23 cellular contexts compared by ENCODE assay signal in the genomic region with DNA sequence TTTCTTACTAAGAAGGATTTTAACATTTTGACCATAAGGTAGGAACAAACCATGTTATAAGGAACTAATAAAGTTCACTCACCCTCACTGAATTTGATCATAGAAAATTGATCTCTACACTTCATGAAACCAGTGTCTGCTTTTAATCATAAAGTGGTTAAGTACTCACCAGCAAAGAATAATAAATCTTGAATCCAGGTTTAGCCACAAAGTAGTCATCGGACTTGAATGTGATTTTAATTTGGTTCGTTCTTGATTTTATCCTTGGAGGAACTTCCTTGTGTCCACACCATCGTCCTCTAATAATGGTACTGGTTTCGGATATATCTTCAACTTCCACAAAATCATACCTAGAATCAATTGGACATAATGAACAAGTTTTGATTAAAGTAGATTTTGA. TPM values are rescaled to one million over a fixed set of nuclear protein-coding genes. Genes with fewer than 3 reads are reported as not detected.
DNase-seq lines count a peak whose midpoint lies in the region; ATAC-seq, FAIRE-seq and TF ChIP-seq lines count a peak whose summit lies in the region.
"Had no signal": no experiment of that assay in that cellular context is flagged by ENCODE, and none has a peak within 500 bp of the region (broad histone marks: within the 10 kb centered on the region; RNA-seq: fewer than 3 reads in every experiment).

No MANE protein-coding gene starts in this region.

- peaks cover 7% of the 10 kb centered on the region; the same call in 1 of the 2 replicates for H3F3A ChIP-seq in GM23248 (ENCODE audit: insufficient read depth)

- H2AFZ ChIP-seq in GM23248 (no peak overlapping the region), astrocyte (ENCODE audit: low read depth, low read length) (no peak overlapping the region), trophoblast cell (ENCODE audit: insufficient read depth, low read length, poor library complexity) (no peak overlapping the region)
- H2AFZ ChIP-seq: GM23338 had no signal

- H3K4me3 Mint-ChIP-seq in astrocyte (ENCODE audit: unreplicated experiment) = no peak overlapping the region
- H3K4me3 Mint-ChIP-seq: CD4-positive, alpha-beta memory T cell; GM23338; H9 had no signal

- no peaks in the 10 kb centered on the region for H3K79me1 ChIP-seq in trophoblast cell (ENCODE audit: low read length)

- H3K27me3 Mint-ChIP-seq in astrocyte (ENCODE audit: low read depth, unreplicated experiment) = no peaks in the 10 kb centered on the region

- H3K23ac ChIP-seq in trophoblast cell (ENCODE audit: low read length) = no peak overlapping the region

- no peaks in the 10 kb centered on the region for H3K9me2 ChIP-seq in GM23248 (ENCODE audit: insufficient read depth)

- peaks cover 15% of the 10 kb centered on the region for H3K4me1 ChIP-seq in GM23248 (ENCODE audit: insufficient read depth)
- no peaks in the 10 kb centered on the region for H3K4me1 ChIP-seq in astrocyte (ENCODE audit: insufficient read depth, low read length)
- H3K4me1 ChIP-seq in trophoblast cell (ENCODE audit: control insufficient read depth in 1 of 2, insufficient read depth in 2 of 2, low read length in 2 of 2) = no peaks in the 10 kb centered on the region
- H3K4me1 ChIP-seq: A549, Caco-2 had no signal

- H4K91ac ChIP-seq in trophoblast cell (ENCODE audit: low read depth, low read length) = no peak overlapping the region

- H3K4me1 Mint-ChIP-seq in astrocyte (ENCODE audit: low read depth, unreplicated experiment) = no peaks in the 10 kb centered on the region
- H3K4me1 Mint-ChIP-seq: CD4-positive, alpha-beta memory T cell; GM23338; H9 had no signal

- ATAC-seq in HG02885 (IDR thresholded peaks at IDR 0.05; ENCODE audit: poor library complexity, unreplicated experiment) = no peak
- ATAC-seq: A549, GM12878, GM23338, HCT116 had no signal

- FAIRE-seq in astrocyte (lab: Jason Lieb, UNC) = peak; percentile 71
- FAIRE-seq: A549, G401.6, GM19239 had no signal

- in situ Hi-C loops in GM23248 (cut with MboI) = no loop called here

- H4K8ac ChIP-seq in trophoblast cell (ENCODE audit: low read depth, low read length) = no peak overlapping the region

- no peak overlapping the region for H3K4ac ChIP-seq in trophoblast cell (ENCODE audit: low read depth, low read length)

- H3K9ac ChIP-seq in GM23248 = no peak overlapping the region
- H3K9ac ChIP-seq in astrocyte (ENCODE audit: low read length) = no peak overlapping the region
- H3K9ac ChIP-seq in trophoblast cell (ENCODE audit: low read length) = no peak overlapping the region

- H3K9me3 Mint-ChIP-seq in astrocyte (ENCODE audit: unreplicated experiment) = no peaks in the 10 kb centered on the region
- H3K9me3 Mint-ChIP-seq: GM23338, H9 had no signal

- H4K12ac ChIP-seq in trophoblast cell (ENCODE audit: low read depth, low read length) = no peak overlapping the region

- no peak overlapping the region for H2AK5ac ChIP-seq in trophoblast cell (ENCODE audit: low read length)

- H2BK5ac ChIP-seq in trophoblast cell (ENCODE audit: low read depth, low read length, poor library complexity) = no peak overlapping the region

- H3K27ac ChIP-seq in GM23248 = no peak overlapping the region
- no peak overlapping the region for H3K27ac ChIP-seq in astrocyte (ENCODE audit: low read depth, low read length)
- H3K27ac ChIP-seq in trophoblast cell (ENCODE audit: low read depth, low read length) = no peak overlapping the region
- H3K27ac ChIP-seq: A549 had no signal

- H2BK120ac ChIP-seq in trophoblast cell (ENCODE audit: insufficient read depth, low read length, poor library complexity) = no peak overlapping the region

- H3K27me3 ChIP-seq in GM23248 (replicated peaks; ENCODE audit: insufficient read depth) (no peaks in the 10 kb centered on the region), astrocyte (ENCODE audit: insufficient read depth, low read length) (no peaks in the 10 kb centered on the region), trophoblast cell (ENCODE audit: insufficient read depth, low read length) (no peaks in the 10 kb centered on the region)

- TF ChIP-seq CTCF in AG10803 (conservative IDR thresholded peaks at IDR 0.05; ENCODE audit: low read length) = no peak
- TF ChIP-seq CTCF in astrocyte (IDR thresholded peaks at IDR 0.05; ENCODE audit: insufficient read depth, low read depth, low read length) = no peak
- TF ChIP-seq CTCF in fibroblast of mammary gland (conservative IDR thresholded peaks at IDR 0.05; ENCODE audit: control insufficient read depth, insufficient read depth, low read depth, low read length) = no peak

- no peak overlapping the region for H2BK12ac ChIP-seq in trophoblast cell (ENCODE audit: low read length)

- no peaks in the 10 kb centered on the region for H3K36me3 Mint-ChIP-seq in astrocyte (ENCODE audit: low read depth, unreplicated experiment)
- H3K36me3 Mint-ChIP-seq: CD4-positive, alpha-beta memory T cell had no signal

- H3K4me3 ChIP-seq in AG10803 (ENCODE audit: low read length) (no peak overlapping the region), GM23248 (no peak overlapping the region), astrocyte (ENCODE audit: insufficient read depth, low read depth, low read length) (no peak overlapping the region), fibroblast of mammary gland (ENCODE audit: control insufficient read depth, low read depth, low read length) (no peak overlapping the region), trophoblast cell (ENCODE audit: low read depth, low read length) (no peak overlapping the region)
- H3K4me3 ChIP-seq: A549, GM12878, GM23338 had no signal

- no peaks in the 10 kb centered on the region for H3K36me3 ChIP-seq in GM23248 (ENCODE audit: low read depth)
- H3K36me3 ChIP-seq in astrocyte (ENCODE audit: insufficient read depth, low read length) = no peaks in the 10 kb centered on the region
- no peaks in the 10 kb centered on the region for H3K36me3 ChIP-seq in trophoblast cell (ENCODE audit: control insufficient read depth in 1 of 2, insufficient read depth in 2 of 2, low read length in 2 of 2)

- H4K20me1 ChIP-seq in GM23248 (ENCODE audit: insufficient read depth) = no peaks in the 10 kb centered on the region
- H4K20me1 ChIP-seq in astrocyte (ENCODE audit: insufficient read depth, low read length) = no peaks in the 10 kb centered on the region

- WGBS in GM23248 (ENCODE audit: low coverage in 1 of 2, low lambda C conversion rate in 2 of 2, missing lambda C conversion rate in 2 of 2), 2 experiments = 27 to 29% methylated on average over 4 of the region's 4 CpGs
- WGBS in trophoblast cell (ENCODE audit: extremely low coverage, insufficient coverage, insufficient read length) = no CpG with 5 or more reads among the region's 4 CpGs

- no peak overlapping the region for H3K27ac Mint-ChIP-seq in astrocyte (ENCODE audit: unreplicated experiment)
- H3K27ac Mint-ChIP-seq: CD4-positive, alpha-beta memory T cell; GM23338; H9 had no signal

- H3K18ac ChIP-seq in trophoblast cell (ENCODE audit: low read length) = no peak overlapping the region

- no peaks in the 10 kb centered on the region for H3K79me2 ChIP-seq in GM23248 (ENCODE audit: insufficient read depth)
- no peaks in the 10 kb centered on the region for H3K79me2 ChIP-seq in astrocyte (ENCODE audit: insufficient read depth, low read length)
- no peaks in the 10 kb centered on the region for H3K79me2 ChIP-seq in trophoblast cell (ENCODE audit: control insufficient read depth, insufficient read depth, low read length, poor library complexity)

- no peak overlapping the region for H3K14ac ChIP-seq in trophoblast cell (ENCODE audit: low read length)

- DNase-seq in AG10803 (ENCODE audit: low read depth) (peak; percentile 57), GM23248 (peak; percentile 13), astrocyte (ENCODE audit: low read depth) (peak; percentile 43), fibroblast of mammary gland (ENCODE audit: low read depth) (peak; percentile 73), trophoblast cell (no peak)
- no peak for DNase-seq in stimulated activated CD4-positive, alpha-beta T cell treated with anti-CD3 and anti-CD28 coated beads, Interleukin-4, amount 100 ng/mL, for 1 hour
- DNase-seq: 8988T; ACHN; C1 segment of cervical spinal cord; Caco-2; CD4-positive, alpha-beta memory T cell; DMS153; DND-41; H9 had no signal

- H3K9me3 ChIP-seq in GM23248 (ENCODE audit: low read depth) = no peaks in the 10 kb centered on the region
- no peaks in the 10 kb centered on the region for H3K9me3 ChIP-seq in astrocyte (ENCODE audit: insufficient read depth, low read depth, low read length)
- H3K9me3 ChIP-seq in trophoblast cell (ENCODE audit: insufficient read depth, low read depth, low read length) = no peaks in the 10 kb centered on the region
- H3K9me3 ChIP-seq: A549, Caco-2 had no signal

- no peak overlapping the region for H3K4me2 ChIP-seq in GM23248 (ENCODE audit: unreplicated experiment)
- no peak overlapping the region for H3K4me2 ChIP-seq in astrocyte (ENCODE audit: low read length)
- no peak overlapping the region for H3K4me2 ChIP-seq in trophoblast cell (ENCODE audit: low read length)
- H3K4me2 ChIP-seq: A549, GM23338 had no signal

RNA-seq across cellular contexts. Expression of a gene that starts 40.5 kb away (rescaled TPM):
- total RNA-seq in GM23248 (2014; rRNA removed; shearing (Covaris generic)) = not detected in 2 replicates
- polyA plus RNA-seq in GM23248 (2016; fragmentation: Nextera tagmentation; extraction: Ambion mirVana) = not detected in 2 replicates
- total RNA-seq in astrocyte = not detected in 2 replicates
- polyA plus RNA-seq in trophoblast cell (2013) = not detected in 2 replicates
- total RNA-seq: Caco-2; CD4-positive, alpha-beta memory T cell; GM12878; GM23338; H4; H9 had no signal
- polyA plus RNA-seq: A549; BJ; CD4-positive, alpha-beta memory T cell; GM12878 had no signal

Comparison
In these comparisons a context has a peak if more than half of its experiments do, and no peak if none do; other contexts are left out.
1. DNase-seq: peak in AG10803 (single experiment), GM23248 (single experiment), astrocyte (single experiment) and fibroblast of mammary gland (single experiment); none in stimulated activated CD4-positive, alpha-beta T cell treated with anti-CD3 and anti-CD28 coated beads, Interleukin-4, amount 100 ng/mL, for 1 hour (single experiment) and trophoblast cell (0 of 2).